In genomic region chr5:68126871-68127270, GRCh38 we compare ENCODE assay signal across 25 cellular contexts.
"Had no signal": no experiment of that assay in that cellular context is flagged by ENCODE, and none has a peak within 500 bp of the region (broad histone marks: within the 10 kb centered on the region; RNA-seq: fewer than 3 reads in every experiment).

No MANE protein-coding gene starts in this region.

- H3K36me3 ChIP-seq: cardiac muscle cell, colonic mucosa, left lung, right atrium auricular region, stomach, thyroid gland, upper lobe of right lung had no signal

- H3K9me3 ChIP-seq: body of pancreas, colonic mucosa, left lung, mucosa of descending colon, right atrium auricular region, stomach, thyroid gland, upper lobe of right lung had no signal

- FAIRE-seq: frontal cortex had no signal

- H3K4me1 ChIP-seq: body of pancreas, colonic mucosa, left lung, right atrium auricular region, upper lobe of right lung had no signal

- ATAC-seq: activated CD8-positive, alpha-beta T cell treated with anti-CD3 and anti-CD28 coated beads for 36 hours; activated T-cell treated with anti-CD3 and anti-CD28 coated beads, Interleukin-2, amount 50 U/mL, for 72 hours; body of pancreas; effector memory CD8-positive, alpha-beta T cell; mucosa of descending colon; natural killer cell treated with Interleukin-12 subunit alpha and Interleukin-12 subunit beta and Interleukin-15 and Interleukin-18, amount 100 ng/mL, for 72 hours; stimulated activated naive B cell treated with anti-CD40 and anti-IgM and Interleukin-4, amounts not matched to agents 10 μg/mL and 1 μg/mL and 100 μg/mL, for 72 hours had no signal

- H3K4me3 ChIP-seq: body of pancreas, cardiac muscle cell, colonic mucosa, dorsolateral prefrontal cortex, left lung, lung, mucosa of descending colon, right atrium auricular region, stomach, thyroid gland, upper lobe of right lung had no signal

- H3K27ac ChIP-seq: body of pancreas, cardiac muscle cell, colonic mucosa, dorsolateral prefrontal cortex, left lung, right atrium auricular region, stomach, upper lobe of right lung had no signal

- H3K27me3 ChIP-seq: body of pancreas, cardiac muscle cell, colonic mucosa, dorsolateral prefrontal cortex, left lung, right atrium auricular region, stomach, thyroid gland, upper lobe of right lung had no signal

- DNase-seq: activated B cell treated with CpG ODN at 0.5 μM for 24 hours; activated CD4-positive, alpha-beta T cell treated with anti-CD3 and anti-CD28 coated beads, Interleukin-2, amount 50 U/mL, for 1 hour; activated CD8-positive, alpha-beta T cell treated with anti-CD3 and anti-CD28 coated beads for 36 hours; activated effector memory CD4-positive, alpha-beta T cell treated with Interleukin-2 at 50 U/mL for 16 hours; activated naive CD4-positive, alpha-beta T cell treated with Interleukin-2 at 50 U/mL for 16 hours; activated T-cell treated with anti-CD3 and anti-CD28 coated beads, Interleukin-2, amount 50 U/mL, for 72 hours; anterior cingulate cortex; body of pancreas; cerebellar nuclear complex; colonic mucosa; dorsolateral prefrontal cortex; effector memory CD8-positive, alpha-beta T cell; left lung; mucosa of descending colon; stimulated activated CD4-positive, alpha-beta T cell treated with anti-CD3 and anti-CD28 coated beads, Interleukin-15, amount 100 ng/mL, for 24 hours; stimulated activated CD4-positive, alpha-beta T cell treated with anti-CD3 and anti-CD28 coated beads, Interleukin-2, amount 100 ng/mL, for 24 hours; stimulated activated naive B cell treated with anti-CD40 and anti-IgM and Interleukin-4, amounts not matched to agents 10 μg/mL and 1 μg/mL and 100 μg/mL, for 72 hours; stomach; thyroid gland; upper lobe of right lung had no signal
